In genomic region chr9:36145970-36146369, GRCh38 we compare ENCODE assay signal across 28 cellular contexts. TPM values are rescaled to one million over a fixed set of nuclear protein-coding genes. Genes with fewer than 3 reads are reported as not detected.
A peak's percentile ranks its signal among the peaks of the same experiment; 100 is the strongest.
DNase-seq lines count a peak whose midpoint lies in the region; ATAC-seq, FAIRE-seq and TF ChIP-seq lines count a peak whose summit lies in the region.
"Had no signal": no experiment of that assay in that cellular context is flagged by ENCODE, and none has a peak within 500 bp of the region (broad histone marks: within the 10 kb centered on the region; RNA-seq: fewer than 3 reads in every experiment).

No MANE protein-coding gene starts in this region.

- POLR2A ChIA-PET in HepG2 (lab: Yijun Ruan, JAX): no interaction called here
- POLR2A ChIA-PET in naive thymus-derived CD4-positive, alpha-beta T cell (lab: Charles Lee): no interaction called here

- no peak overlapping the region for H3K4me2 ChIP-seq in HepG2 (ENCODE audit: low read depth, low read length)

- H3K27me3 ChIP-seq in HepG2 (ENCODE audit: control insufficient read depth in 1 of 2, insufficient read depth in 2 of 2, low read length in 2 of 2): peaks cover 3 to 8% of the 10 kb centered on the region in 2 experiments; a peak in 3 of 5 replicates
- no peaks in the 10 kb centered on the region for H3K27me3 ChIP-seq in right lobe of liver
- no peaks in the 10 kb centered on the region for H3K27me3 ChIP-seq in naive thymus-derived CD4-positive, alpha-beta T cell (ENCODE audit: control insufficient read depth in 2 of 2, insufficient read depth in 2 of 2, low read length in 2 of 2)
- H3K27me3 ChIP-seq in H7 (ENCODE audit: control insufficient read depth, insufficient read depth, low read length): no peaks in the 10 kb centered on the region
- H3K27me3 ChIP-seq: BLaER1 treated with 17β-estradiol and CSF1 and Interleukin-3, amounts not matched to agents 10 nM and 100 nM; ovary; SJSA1 had no signal

- no peak for TF ChIP-seq CTCF in HepG2 (CRISPR knock-in tag; IDR thresholded peaks at IDR 0.05)
- TF ChIP-seq CTCF in right lobe of liver (IDR thresholded peaks at IDR 0.05): no peak

- intact Hi-C loops in HepG2 (cut with micrococcal nuclease; ENCODE audit: unreplicated experiment) (no loop called here), right lobe of liver (cut with DNase I) (no loop called here)
- intact Hi-C loops in naive thymus-derived CD4-positive, alpha-beta T cell (cut with micrococcal nuclease): loop anchor here in 1 of 2 donors (2.0 kb wide), 1 partner anchor 53 kb away; no protein-coding TSS in a partner anchor

- no TSS peak for BruUV-seq in HepG2 (replicated peaks; lab: Mats Ljungman, UMichigan)

- H3K36me3 Mint-ChIP-seq in activated T-helper 17 cell treated with anti-CD3 and anti-CD28 coated beads, Interleukin-2, amount 50 U/mL, for 72 hours (ENCODE audit: low read depth): peaks cover 13% of the 10 kb centered on the region
- H3K36me3 Mint-ChIP-seq in naive thymus-derived CD4-positive, alpha-beta T cell: peaks cover 9 to 58% (median 22%) of the 10 kb centered on the region in 5 donors

- peaks cover 67% of the 10 kb centered on the region for H3K4me1 Mint-ChIP-seq in activated T-helper 17 cell treated with anti-CD3 and anti-CD28 coated beads, Interleukin-2, amount 50 U/mL, for 72 hours
- H3K4me1 Mint-ChIP-seq in naive thymus-derived CD4-positive, alpha-beta T cell: peaks cover 65 to 91% (median 88%) of the 10 kb centered on the region in 7 donors

- H2AFZ ChIP-seq in HepG2 (ENCODE audit: low read length): no peak overlapping the region
- H2AFZ ChIP-seq: GM23248 had no signal

- H3K9me3 Mint-ChIP-seq in activated T-helper 17 cell treated with anti-CD3 and anti-CD28 coated beads, Interleukin-2, amount 50 U/mL, for 72 hours: peaks cover 3% of the 10 kb centered on the region
- peaks cover 5 to 18% (median 14%) of the 10 kb centered on the region in 11 donors for H3K9me3 Mint-ChIP-seq in naive thymus-derived CD4-positive, alpha-beta T cell

- ATAC-seq in HepG2 (no peak), right lobe of liver (no peak), GM19467 (IDR thresholded peaks at IDR 0.05; ENCODE audit: unreplicated experiment) (no peak), GM21786 (IDR thresholded peaks at IDR 0.05; ENCODE audit: unreplicated experiment) (no peak)
- ATAC-seq in activated T-helper 17 cell treated with anti-CD3 and anti-CD28 coated beads, Interleukin-2, amount 50 U/mL, for 72 hours (replicated peaks): no peak
- no peak for ATAC-seq in naive thymus-derived CD4-positive, alpha-beta T cell

- CTCF ChIA-PET in HepG2 (lab: Yijun Ruan, JAX; ENCODE audit: low intra/inter-chr PET ratio, low total read pairs): no interaction called here
- CTCF ChIA-PET in naive thymus-derived CD4-positive, alpha-beta T cell (lab: Charles Lee): no interaction called here

- H3K4me3 Mint-ChIP-seq in activated T-helper 17 cell treated with anti-CD3 and anti-CD28 coated beads, Interleukin-2, amount 50 U/mL, for 72 hours: peak overlapping the region; percentile 86
- H3K4me3 Mint-ChIP-seq in naive thymus-derived CD4-positive, alpha-beta T cell: peak overlapping the region; percentile 3 to 93 (median 80)
- H3K4me3 Mint-ChIP-seq: mesothelial cell of epicardium, nephron had no signal

- no peak for TF ChIP-seq EP300 in HepG2 (IDR thresholded peaks at IDR 0.05; ENCODE audit: low read depth in 2 of 2, low read length in 2 of 2)
- TF ChIP-seq EP300 in HepG2 (CRISPR knock-in tag; IDR thresholded peaks at IDR 0.05; ENCODE audit: borderline replicate concordance): no peak

- H3K27ac ChIP-seq in HepG2 (ENCODE audit: extremely low read length, insufficient read depth, low read length) (no peak overlapping the region), right lobe of liver (no peak overlapping the region)
- no peak overlapping the region for H3K27ac ChIP-seq in naive thymus-derived CD4-positive, alpha-beta T cell (ENCODE audit: low read depth, low read length)
- H3K27ac ChIP-seq: GM23248, ovary, SJSA1 had no signal

- no peak for DNase-seq in HepG2 (ENCODE audit: low spot score)
- DNase-seq in right lobe of liver: no peak
- DNase-seq in naive thymus-derived CD4-positive, alpha-beta T cell: no peak
- no peak for DNase-seq in H7
- no peak for DNase-seq in NCI-H526 treated with DMSO at 0.1 percent for 48 hours (lab: John Stamatoyannopoulos, UW)
- DNase-seq: activated CD4-positive, alpha-beta T cell treated with anti-CD3 and anti-CD28 coated beads, Interleukin-2, amount 50 U/mL, for 1 hour; cerebellar nuclear complex; GM23248; islet precursor cell; Karpas-422; MV-4-11; NCI-H1436 treated with DMSO at 0.1 percent for 48 hours; NCI-H345; NCI-H774; ovary; retina; RPMI8226; substantia nigra had no signal

- H3K27ac Mint-ChIP-seq in activated T-helper 17 cell treated with anti-CD3 and anti-CD28 coated beads, Interleukin-2, amount 50 U/mL, for 72 hours: no peak overlapping the region
- peak overlapping the region; percentile 76 to 100 (median 96) for H3K27ac Mint-ChIP-seq in naive thymus-derived CD4-positive, alpha-beta T cell
- H3K27ac Mint-ChIP-seq: mesothelial cell of epicardium had no signal

- H4K20me1 ChIP-seq in HepG2 (ENCODE audit: insufficient read depth, low read length): no peaks in the 10 kb centered on the region

- in situ Hi-C loops in HepG2 (cut with HindIII; ENCODE audit: extremely low pct_ligation_motif_present, low pct_unique_long_range_greater_than_20kb): no loop called here

- FAIRE-seq in HepG2 (lab: Jason Lieb, UNC): no peak
- FAIRE-seq: D721Med had no signal

- no peaks in the 10 kb centered on the region for H3K79me2 ChIP-seq in HepG2 (ENCODE audit: insufficient read depth, low read length)

- H3K9me3 ChIP-seq in HepG2 (ENCODE audit: low read length): peaks cover 11% of the 10 kb centered on the region; the same call in 1 of the 2 replicates
- H3K9me3 ChIP-seq in right lobe of liver: no peaks in the 10 kb centered on the region
- H3K9me3 ChIP-seq in naive thymus-derived CD4-positive, alpha-beta T cell (ENCODE audit: control insufficient read depth in 2 of 3, low read length in 3 of 3): peaks cover 0 to 11% (median 8%) of the 10 kb centered on the region in 3 experiments
- H3K9me3 ChIP-seq: ovary, SJSA1 had no signal

- H3K4me3 ChIP-seq in HepG2 (replicated peaks in 1 of 3; ENCODE audit: insufficient read depth in 1 of 3, low read depth in 2 of 3, low read length in 3 of 3) (no peak overlapping the region), right lobe of liver (no peak overlapping the region), H7 (ENCODE audit: insufficient read depth, low read depth, low read length) (no peak overlapping the region)
- no peak overlapping the region for H3K4me3 ChIP-seq in naive thymus-derived CD4-positive, alpha-beta T cell (ENCODE audit: low read length)
- H3K4me3 ChIP-seq: GM23248, ovary, SJSA1 had no signal

- peaks cover 33% of the 10 kb centered on the region for H3K4me1 ChIP-seq in HepG2 (ENCODE audit: insufficient read depth, low read length)
- H3K4me1 ChIP-seq in right lobe of liver: peaks cover 0 to 7% (median 3%) of the 10 kb centered on the region in 4 donors
- H3K4me1 ChIP-seq in naive thymus-derived CD4-positive, alpha-beta T cell (ENCODE audit: control insufficient read depth in 2 of 2, insufficient read depth in 2 of 2, low read length in 2 of 2): peaks cover 81 to 91% of the 10 kb centered on the region in 2 donors

- TF ChIP-seq RAD21 in HepG2 (CRISPR knock-in tag; IDR thresholded peaks at IDR 0.05): no peak

- no peaks in the 10 kb centered on the region for H3K27me3 Mint-ChIP-seq in activated T-helper 17 cell treated with anti-CD3 and anti-CD28 coated beads, Interleukin-2, amount 50 U/mL, for 72 hours
- no peaks in the 10 kb centered on the region for H3K27me3 Mint-ChIP-seq in naive thymus-derived CD4-positive, alpha-beta T cell

- TF ChIP-seq POLR2A in HepG2 (IDR thresholded peaks at IDR 0.05; ENCODE audit: insufficient read depth in 1 of 2, low read depth in 2 of 2, low read length in 2 of 2) (no peak), right lobe of liver (IDR thresholded peaks at IDR 0.05) (no peak)

- H3K9ac ChIP-seq in HepG2 (ENCODE audit: insufficient read depth, low read depth, low read length): no peak overlapping the region
- H3K9ac ChIP-seq: BLaER1 treated with 17β-estradiol and CSF1 and Interleukin-3, amounts not matched to agents 10 nM and 100 nM; GM23248 had no signal

- H3K36me3 ChIP-seq in HepG2 (replicated peaks in 1 of 2; ENCODE audit: control insufficient read depth in 1 of 2, insufficient read depth in 2 of 2, low read length in 2 of 2): no peaks in the 10 kb centered on the region
- H3K36me3 ChIP-seq in right lobe of liver: no peaks in the 10 kb centered on the region
- H3K36me3 ChIP-seq in naive thymus-derived CD4-positive, alpha-beta T cell (ENCODE audit: control insufficient read depth in 2 of 3, insufficient read depth in 3 of 3, low read length in 3 of 3): peaks cover 0 to 6% (median 0%) of the 10 kb centered on the region in 3 experiments
- no peaks in the 10 kb centered on the region; the same call in 1 of the 2 replicates for H3K36me3 ChIP-seq in H7 (replicated peaks; ENCODE audit: control insufficient read depth, insufficient read depth, low read length)
- H3K36me3 ChIP-seq: ovary had no signal

- WGBS in HepG2 (ENCODE audit: low lambda C conversion rate): 33% methylated on average over 4 of the region's 4 CpGs
- 91% methylated on average over 4 of the region's 4 CpGs for WGBS in right lobe of liver (ENCODE audit: insufficient coverage, low coverage, low lambda C conversion rate, missing lambda C conversion rate)

RNA-seq across cellular contexts. Expression of gene GLIPR2, which starts 9.4 kb away (rescaled TPM):
- total RNA-seq in HepG2 (2016; rRNA removed; fragmentation: Illumina TruSeq; extraction: Trizol): 0.27 and 0.42 TPM in 2 replicates
- not detected in 2 replicates for total RNA-seq in HepG2 (2016; cell fraction: cytosol; rRNA removed; fragmentation: Illumina TruSeq; extraction: Trizol; ENCODE audit: low read depth)
- total RNA-seq in HepG2 (2016; cell fraction: insoluble cytoplasmic fraction; rRNA removed; fragmentation: Illumina TruSeq; extraction: Trizol): 0.50 and 0.52 TPM in 2 replicates
- 0.21 and 0.40 TPM in 2 replicates for total RNA-seq in HepG2 (2016; cell fraction: membrane; rRNA removed; fragmentation: Illumina TruSeq; extraction: Trizol)
- 0.19 TPM in 1 of 2 replicates, not detected in the other for total RNA-seq in HepG2 (2016; cell fraction: nucleus; rRNA removed; fragmentation: Illumina TruSeq; extraction: Trizol)
- 0.08 and 0.29 TPM in 2 replicates for polyA plus RNA-seq in HepG2 (2011; rRNA removed)
- 0.07 and 0.22 TPM in 2 replicates for polyA plus RNA-seq in HepG2 (2011; cell fraction: cytosol; rRNA removed)
- 0.07 TPM in 1 of 2 replicates, not detected in the other for polyA plus RNA-seq in HepG2 (2011; cell fraction: nucleus; rRNA removed)
- polyA plus RNA-seq in HepG2 (2012): 0.21 TPM in 1 of 2 replicates, not detected in the other
- polyA plus RNA-seq in HepG2 (2016; cell fraction: cytosol; fragmentation: Illumina TruSeq; extraction: Trizol; ENCODE audit: low read depth): 0.07 and 0.14 TPM in 2 replicates
- polyA plus RNA-seq in HepG2 (2016; cell fraction: insoluble cytoplasmic fraction; fragmentation: Illumina TruSeq; extraction: Trizol; ENCODE audit: low read depth): 0.35 and 0.75 TPM in 2 replicates
- polyA plus RNA-seq in HepG2 (2016; cell fraction: membrane; fragmentation: Illumina TruSeq; extraction: Trizol; ENCODE audit: low read depth): 0.18 and 0.30 TPM in 2 replicates
- 0.25 and 0.44 TPM in 2 replicates for polyA plus RNA-seq in HepG2 (2016; cell fraction: nucleus; fragmentation: Illumina TruSeq; extraction: Trizol; ENCODE audit: insufficient read depth, low read depth)
- polyA minus RNA-seq in HepG2 (2011; rRNA and poly(A)+ RNA removed; ENCODE audit: low replicate concordance): 0.23 TPM in 1 of 2 replicates, not detected in the other
- not detected in 2 replicates for polyA minus RNA-seq in HepG2 (2011; cell fraction: cytosol; rRNA and poly(A)+ RNA removed)
- not detected in 2 replicates for polyA minus RNA-seq in HepG2 (2011; cell fraction: nucleus; rRNA and poly(A)+ RNA removed)
- 1 to 10 TPM; 1.2 to 3.9 (median 2.5) TPM for total RNA-seq in right lobe of liver
- total RNA-seq in activated T-helper 17 cell treated with anti-CD3 and anti-CD28 coated beads, Interleukin-2, amount 50 U/mL, for 72 hours: 10 to 100 TPM; 10.2 to 10.7 TPM
- 10 to 100 TPM in 3 of 5 experiments, 1 to 10 TPM in 2; 7.7 to 74.7 (median 18.6) TPM for total RNA-seq in naive thymus-derived CD4-positive, alpha-beta T cell
- 10 to 100 TPM; 38.8 to 68.6 TPM for polyA plus RNA-seq in naive thymus-derived CD4-positive, alpha-beta T cell
- total RNA-seq in H7 (2014; rRNA removed; shearing (Covaris generic)): 2.7 and 9.1 TPM in 2 replicates

RNA-seq across cellular contexts. Expression of gene CCIN, which starts 23.2 kb away (rescaled TPM):
- total RNA-seq in HepG2 (2016; rRNA removed; fragmentation: Illumina TruSeq; extraction: Trizol) (not detected in 2 replicates), right lobe of liver (not detected)
- not detected in 2 replicates for total RNA-seq in HepG2 (2016; cell fraction: cytosol; rRNA removed; fragmentation: Illumina TruSeq; extraction: Trizol; ENCODE audit: low read depth)
- not detected in 2 replicates for total RNA-seq in HepG2 (2016; cell fraction: insoluble cytoplasmic fraction; rRNA removed; fragmentation: Illumina TruSeq; extraction: Trizol)
- not detected in 2 replicates for total RNA-seq in HepG2 (2016; cell fraction: membrane; rRNA removed; fragmentation: Illumina TruSeq; extraction: Trizol)
- not detected in 2 replicates for total RNA-seq in HepG2 (2016; cell fraction: nucleus; rRNA removed; fragmentation: Illumina TruSeq; extraction: Trizol)
- not detected in 2 replicates for polyA plus RNA-seq in HepG2 (2011; rRNA removed)
- 0.04 TPM in 1 of 2 replicates, not detected in the other for polyA plus RNA-seq in HepG2 (2011; cell fraction: cytosol; rRNA removed)
- polyA plus RNA-seq in HepG2 (2011; cell fraction: nucleus; rRNA removed): 0.07 TPM in 1 of 2 replicates, not detected in the other
- not detected in 2 replicates for polyA plus RNA-seq in HepG2 (2012)
- polyA plus RNA-seq in HepG2 (2016; cell fraction: cytosol; fragmentation: Illumina TruSeq; extraction: Trizol; ENCODE audit: low read depth): not detected in 2 replicates
- polyA plus RNA-seq in HepG2 (2016; cell fraction: insoluble cytoplasmic fraction; fragmentation: Illumina TruSeq; extraction: Trizol; ENCODE audit: low read depth): not detected in 2 replicates
- not detected in 2 replicates for polyA plus RNA-seq in HepG2 (2016; cell fraction: membrane; fragmentation: Illumina TruSeq; extraction: Trizol; ENCODE audit: low read depth)
- not detected in 2 replicates for polyA plus RNA-seq in HepG2 (2016; cell fraction: nucleus; fragmentation: Illumina TruSeq; extraction: Trizol; ENCODE audit: insufficient read depth, low read depth)
- not detected in 2 replicates for polyA minus RNA-seq in HepG2 (2011; rRNA and poly(A)+ RNA removed; ENCODE audit: low replicate concordance)
- polyA minus RNA-seq in HepG2 (2011; cell fraction: cytosol; rRNA and poly(A)+ RNA removed): not detected in 2 replicates
- not detected in 2 replicates for polyA minus RNA-seq in HepG2 (2011; cell fraction: nucleus; rRNA and poly(A)+ RNA removed)
- total RNA-seq in activated T-helper 17 cell treated with anti-CD3 and anti-CD28 coated beads, Interleukin-2, amount 50 U/mL, for 72 hours: not detected
- total RNA-seq in naive thymus-derived CD4-positive, alpha-beta T cell: 1 to 10 TPM in 1 of 5 experiments, under 1 TPM in 2, not detected in 2; 0.15 to 3.6 (median 0.56) TPM
- polyA plus RNA-seq in naive thymus-derived CD4-positive, alpha-beta T cell: under 1 TPM in 1 of 2 donors, not detected in 1; 0.41 TPM
- 0.17 TPM in 1 of 2 replicates, not detected in the other for total RNA-seq in H7 (2014; rRNA removed; shearing (Covaris generic))
- total RNA-seq: liver, ureter had no signal
- polyA plus RNA-seq: liver had no signal

RNA-seq across cellular contexts. Expression of gene CLTA, which starts 44.8 kb away (rescaled TPM):
- total RNA-seq in HepG2 (2016; rRNA removed; fragmentation: Illumina TruSeq; extraction: Trizol) (222 and 227 TPM in 2 replicates), right lobe of liver (100 to 1,000 TPM in 2 of 6 experiments, 10 to 100 TPM in 4; 52.3 to 154 (median 72.7) TPM)
- total RNA-seq in HepG2 (2016; cell fraction: cytosol; rRNA removed; fragmentation: Illumina TruSeq; extraction: Trizol; ENCODE audit: low read depth): 77.4 and 77.5 TPM in 2 replicates
- 223 and 230 TPM in 2 replicates for total RNA-seq in HepG2 (2016; cell fraction: insoluble cytoplasmic fraction; rRNA removed; fragmentation: Illumina TruSeq; extraction: Trizol)
- 134 and 142 TPM in 2 replicates for total RNA-seq in HepG2 (2016; cell fraction: membrane; rRNA removed; fragmentation: Illumina TruSeq; extraction: Trizol)
- 66.4 and 74.6 TPM in 2 replicates for total RNA-seq in HepG2 (2016; cell fraction: nucleus; rRNA removed; fragmentation: Illumina TruSeq; extraction: Trizol)
- polyA plus RNA-seq in HepG2 (2011; rRNA removed): 110 and 143 TPM in 2 replicates
- 131 and 141 TPM in 2 replicates for polyA plus RNA-seq in HepG2 (2011; cell fraction: cytosol; rRNA removed)
- 33.5 and 40.0 TPM in 2 replicates for polyA plus RNA-seq in HepG2 (2011; cell fraction: nucleus; rRNA removed)
- polyA plus RNA-seq in HepG2 (2012): 138 and 142 TPM in 2 replicates
- polyA plus RNA-seq in HepG2 (2016; cell fraction: cytosol; fragmentation: Illumina TruSeq; extraction: Trizol; ENCODE audit: low read depth): 80.6 and 83.8 TPM in 2 replicates
- 243 and 252 TPM in 2 replicates for polyA plus RNA-seq in HepG2 (2016; cell fraction: insoluble cytoplasmic fraction; fragmentation: Illumina TruSeq; extraction: Trizol; ENCODE audit: low read depth)
- 122 and 129 TPM in 2 replicates for polyA plus RNA-seq in HepG2 (2016; cell fraction: membrane; fragmentation: Illumina TruSeq; extraction: Trizol; ENCODE audit: low read depth)
- polyA plus RNA-seq in HepG2 (2016; cell fraction: nucleus; fragmentation: Illumina TruSeq; extraction: Trizol; ENCODE audit: insufficient read depth, low read depth): 116 and 119 TPM in 2 replicates
- 57.2 and 96.3 TPM in 2 replicates for polyA minus RNA-seq in HepG2 (2011; rRNA and poly(A)+ RNA removed; ENCODE audit: low replicate concordance)
- 62.5 and 79.0 TPM in 2 replicates for polyA minus RNA-seq in HepG2 (2011; cell fraction: cytosol; rRNA and poly(A)+ RNA removed)
- polyA minus RNA-seq in HepG2 (2011; cell fraction: nucleus; rRNA and poly(A)+ RNA removed): 17.6 and 26.5 TPM in 2 replicates
- 100 to 1,000 TPM in 1 of 2 donors, 10 to 100 TPM in 1; 69.3 to 166 TPM for total RNA-seq in activated T-helper 17 cell treated with anti-CD3 and anti-CD28 coated beads, Interleukin-2, amount 50 U/mL, for 72 hours
- 100 to 1,000 TPM in 1 of 5 experiments, 10 to 100 TPM in 4; 32.2 to 140 (median 69.5) TPM for total RNA-seq in naive thymus-derived CD4-positive, alpha-beta T cell
- 100 to 1,000 TPM in 1 of 2 donors, 10 to 100 TPM in 1; 72.0 to 114 TPM for polyA plus RNA-seq in naive thymus-derived CD4-positive, alpha-beta T cell
- total RNA-seq in H7 (2014; rRNA removed; shearing (Covaris generic)): 222 TPM in 2 replicates
